8 cellular contexts compared by ENCODE assay signal in genomic region chr2:200713003-200713703, GRCh38.
A peak's percentile ranks its signal among the peaks of the same experiment; 100 is the strongest.
DNase-seq lines count a peak whose midpoint lies in the region; ATAC-seq and TF ChIP-seq lines count a peak whose summit lies in the region.

No MANE protein-coding gene starts in this region.

- peak; percentile 98 for ATAC-seq in HG02610 (IDR thresholded peaks at IDR 0.05; ENCODE audit: unreplicated experiment)
- peak; percentile 96 for ATAC-seq in Right ventricle myocardium inferior

- H3K27ac ChIP-seq in thymus (ENCODE audit: low read depth): peak overlapping the region; percentile 96

- intact Hi-C loops in Right ventricle myocardium inferior (cut with DNase I): loop anchor here (1.0 to 5.0 kb wide), 2 partner anchors 98 to 149 kb away; partner anchors contain the start of genes BZW1 and CLK1

- H3K9me3 ChIP-seq in thymus (ENCODE audit: control insufficient read depth): no peaks in the 10 kb centered on the region

- H3K4me3 ChIP-seq in thymus (ENCODE audit: low read length): peak overlapping the region; percentile 49

- H3K4me1 ChIP-seq in thymus (ENCODE audit: control insufficient read depth, insufficient read depth, low read length): no peaks in the 10 kb centered on the region

- H3K4me3 Mint-ChIP-seq in activated naive CD8-positive, alpha-beta T cell treated with anti-CD3 and anti-CD28 coated beads for 36 hours: peak overlapping the region; percentile 76
- peak overlapping the region; percentile 76 for H3K4me3 Mint-ChIP-seq in osteocyte (ENCODE audit: unreplicated experiment)

- peaks cover 8% of the 10 kb centered on the region for H3K36me3 ChIP-seq in thymus (ENCODE audit: control insufficient read depth, insufficient read depth)

- H3K36me3 Mint-ChIP-seq in activated naive CD8-positive, alpha-beta T cell treated with anti-CD3 and anti-CD28 coated beads for 36 hours: no peaks in the 10 kb centered on the region
- H3K36me3 Mint-ChIP-seq in osteocyte (ENCODE audit: unreplicated experiment): no peaks in the 10 kb centered on the region

- 6% methylated on average over 17 of the region's 17 CpGs for WGBS in thymus

- peaks cover 28% of the 10 kb centered on the region for H3K4me1 Mint-ChIP-seq in activated naive CD8-positive, alpha-beta T cell treated with anti-CD3 and anti-CD28 coated beads for 36 hours
- H3K4me1 Mint-ChIP-seq in osteocyte (ENCODE audit: unreplicated experiment): peaks cover 11% of the 10 kb centered on the region

- peak overlapping the region; percentile 100 for H3K27ac Mint-ChIP-seq in activated naive CD8-positive, alpha-beta T cell treated with anti-CD3 and anti-CD28 coated beads for 36 hours
- H3K27ac Mint-ChIP-seq in osteocyte (ENCODE audit: unreplicated experiment): peak overlapping the region; percentile 93

- TF ChIP-seq CTCF in osteocyte (IDR thresholded peaks at IDR 0.05): peak; percentile 91

- peak; percentile 62 for DNase-seq in NCI-H1048 (lab: John Stamatoyannopoulos, UW)
- peak; percentile 92 for DNase-seq in SKM-1 (lab: John Stamatoyannopoulos, UW; ENCODE audit: unreplicated experiment)
- DNase-seq in activated naive CD8-positive, alpha-beta T cell treated with anti-CD3 and anti-CD28 coated beads for 36 hours: peak; percentile 94
- DNase-seq in Right ventricle myocardium inferior (ENCODE audit: missing footprints): peak; percentile 89
- DNase-seq in osteocyte (ENCODE audit: extremely low spot score, unreplicated experiment): peak; percentile 91

- peak; percentile 97 for TF ChIP-seq POLR2A in GM10847 (IDR thresholded peaks at IDR 0.05; ENCODE audit: extremely low read depth, insufficient read length)

- peaks cover 4% of the 10 kb centered on the region for H3K27me3 Mint-ChIP-seq in activated naive CD8-positive, alpha-beta T cell treated with anti-CD3 and anti-CD28 coated beads for 36 hours
- H3K27me3 Mint-ChIP-seq in osteocyte (ENCODE audit: unreplicated experiment): peaks cover 3% of the 10 kb centered on the region

- H3K27me3 ChIP-seq in thymus (ENCODE audit: control insufficient read depth, insufficient read depth): no peaks in the 10 kb centered on the region

- H3K9me3 Mint-ChIP-seq in activated naive CD8-positive, alpha-beta T cell treated with anti-CD3 and anti-CD28 coated beads for 36 hours: no peaks in the 10 kb centered on the region
- no peaks in the 10 kb centered on the region for H3K9me3 Mint-ChIP-seq in osteocyte (ENCODE audit: unreplicated experiment)

Comparison
In these comparisons a context has a peak if more than half of its experiments do, and no peak if none do; other contexts are left out.
1. Peak in every context shown above with its lines: DNase-seq, ATAC-seq, H3K4me3 ChIP-seq and H3K27ac ChIP-seq.